Comparison of ENCODE assay signal across 8 cellular contexts in genomic region chr9:134025606-134026541, GRCh38. TPM values are rescaled to one million over a fixed set of nuclear protein-coding genes. Genes with fewer than 3 reads are reported as not detected.
DNase-seq lines count a peak whose midpoint lies in the region; ATAC-seq and TF ChIP-seq lines count a peak whose summit lies in the region.

No MANE protein-coding gene starts in this region.

- intact Hi-C loops in activated naive CD4-positive, alpha-beta T cell treated with anti-CD3 and anti-CD28 coated beads for 36 hours (cut with micrococcal nuclease): loop anchor here (1.0 to 5.0 kb wide), 4 partner anchors 31 to 138 kb away; partner anchors contain the start of genes BRD3, RNU6ATAC and WDR5
- intact Hi-C loops in Right ventricle myocardium superior (cut with DNase I) (no loop called here), vagina (cut with DNase I) (no loop called here)

- CTCF ChIA-PET in BJ (lab: Yijun Ruan, JAX): interaction anchor here (0.8 to 4.4 kb wide), 5 partner anchors 9 to 112 kb away, joined by 3 to 18 read pairs (median 4); no protein-coding TSS in a partner anchor
- CTCF ChIA-PET in RWPE1 (lab: Yijun Ruan, JAX): interaction anchor here (0.6 to 1.2 kb wide), 7 partner anchors 9 to 1031 kb away, joined by 3 to 6 read pairs (median 3); no protein-coding TSS in a partner anchor
- CTCF ChIA-PET in activated naive CD4-positive, alpha-beta T cell treated with anti-CD3 and anti-CD28 coated beads for 36 hours (lab: Charles Lee): interaction anchor here (0.7 to 3.0 kb wide), 2 partner anchors 32 to 136 kb away, joined by 3 to 17 read pairs; no protein-coding TSS in a partner anchor

- no peak for TF ChIP-seq POLR2A in vagina (IDR thresholded peaks at IDR 0.05)

- POLR2A ChIA-PET in BJ (lab: Charles Lee) (interaction anchor here (0.6 kb wide), 1 partner anchor 258 kb away, joined by 7 read pairs; no protein-coding TSS in a partner anchor), RWPE1 (lab: Yijun Ruan, JAX; ENCODE audit: low non-redundant PET) (interaction anchor here (0.6 to 0.7 kb wide), 2 partner anchors 151 to 368 kb away, joined by 3 to 5 read pairs; no protein-coding TSS in a partner anchor)

- ATAC-seq in GM19035 (IDR thresholded peaks at IDR 0.05; ENCODE audit: unreplicated experiment) (peak; percentile 31), HG03280 (IDR thresholded peaks at IDR 0.05; ENCODE audit: unreplicated experiment) (peak; percentile 29), Right ventricle myocardium superior (ENCODE audit: poor library complexity) (peak; percentile 1)

- H3K36me3 ChIP-seq in BJ (ENCODE audit: control insufficient read depth, insufficient read depth, low read length): peaks cover 14% of the 10 kb centered on the region
- no peaks in the 10 kb centered on the region for H3K36me3 ChIP-seq in vagina

- H3K4me1 Mint-ChIP-seq in activated naive CD4-positive, alpha-beta T cell treated with anti-CD3 and anti-CD28 coated beads for 36 hours (ENCODE audit: low read depth): peaks cover 11% of the 10 kb centered on the region
- H3K4me1 Mint-ChIP-seq in progenitor cell of endocrine pancreas (ENCODE audit: low read depth): no peaks in the 10 kb centered on the region

- peaks cover 16% of the 10 kb centered on the region for H3K4me1 ChIP-seq in vagina

- no peak for DNase-seq in BJ (ENCODE audit: low read depth)
- peak; percentile 51 for DNase-seq in RWPE1 (ENCODE audit: low spot score)
- peak; percentile 59 for DNase-seq in activated naive CD4-positive, alpha-beta T cell treated with anti-CD3 and anti-CD28 coated beads for 36 hours
- peak; percentile 58 for DNase-seq in Right ventricle myocardium superior
- peak; percentile 28 for DNase-seq in progenitor cell of endocrine pancreas (ENCODE audit: low spot score, unreplicated experiment)
- no peak for DNase-seq in vagina (ENCODE audit: extremely low spot score in 2 of 2)

- H3K9me3 ChIP-seq in vagina: no peaks in the 10 kb centered on the region

- H3K36me3 Mint-ChIP-seq in activated naive CD4-positive, alpha-beta T cell treated with anti-CD3 and anti-CD28 coated beads for 36 hours (ENCODE audit: low read depth): peaks cover 7% of the 10 kb centered on the region
- peaks cover 4% of the 10 kb centered on the region for H3K36me3 Mint-ChIP-seq in progenitor cell of endocrine pancreas (ENCODE audit: insufficient read depth)

- peak overlapping the region; percentile 88 for H3K27ac ChIP-seq in RWPE1
- peak overlapping the region; percentile 54 for H3K27ac ChIP-seq in vagina

- TF ChIP-seq CTCF in BJ (IDR thresholded peaks at IDR 0.05; ENCODE audit: insufficient read depth, low read depth, low read length) (peak; percentile 56), RWPE1 (conservative IDR thresholded peaks at IDR 0.05; ENCODE audit: low read depth) (peak; percentile 70), progenitor cell of endocrine pancreas (IDR thresholded peaks at IDR 0.05; ENCODE audit: unreplicated experiment) (peak; percentile 48), vagina (IDR thresholded peaks at IDR 0.05) (no peak)

- peak overlapping the region; percentile 75 for H3K4me3 ChIP-seq in BJ (ENCODE audit: low read depth, low read length)
- H3K4me3 ChIP-seq in vagina: peak overlapping the region; percentile 75 to 96

- no peak overlapping the region for H3K27ac Mint-ChIP-seq in activated naive CD4-positive, alpha-beta T cell treated with anti-CD3 and anti-CD28 coated beads for 36 hours
- no peak overlapping the region for H3K27ac Mint-ChIP-seq in progenitor cell of endocrine pancreas

- H3K27me3 Mint-ChIP-seq in activated naive CD4-positive, alpha-beta T cell treated with anti-CD3 and anti-CD28 coated beads for 36 hours (ENCODE audit: low read depth): no peaks in the 10 kb centered on the region
- H3K27me3 Mint-ChIP-seq in progenitor cell of endocrine pancreas: no peaks in the 10 kb centered on the region

- H3K9me3 Mint-ChIP-seq in activated naive CD4-positive, alpha-beta T cell treated with anti-CD3 and anti-CD28 coated beads for 36 hours: no peaks in the 10 kb centered on the region
- H3K9me3 Mint-ChIP-seq in progenitor cell of endocrine pancreas (ENCODE audit: low read depth): no peaks in the 10 kb centered on the region

- H3K27me3 ChIP-seq in BJ (ENCODE audit: control insufficient read depth, insufficient read depth, low read length) (no peaks in the 10 kb centered on the region), vagina (no peaks in the 10 kb centered on the region)

- peak overlapping the region; percentile 77 for H3K4me3 Mint-ChIP-seq in activated naive CD4-positive, alpha-beta T cell treated with anti-CD3 and anti-CD28 coated beads for 36 hours
- peak overlapping the region; percentile 73 for H3K4me3 Mint-ChIP-seq in progenitor cell of endocrine pancreas (ENCODE audit: low read depth)

RNA-seq across cellular contexts. Expression of gene BRD3OS, which starts 0.6 kb away (rescaled TPM):
- polyA plus RNA-seq in BJ (2011; rRNA removed): 16.4 and 23.5 TPM in 2 replicates
- polyA minus RNA-seq in BJ (2011; rRNA and poly(A)+ RNA removed): 12.2 and 15.2 TPM in 2 replicates
- total RNA-seq in activated naive CD4-positive, alpha-beta T cell treated with anti-CD3 and anti-CD28 coated beads for 36 hours: 1 to 10 TPM; 6.3 to 6.7 TPM
- total RNA-seq in Right ventricle myocardium superior (4.9 TPM), progenitor cell of endocrine pancreas (21.8 and 28.0 TPM in 2 replicates), vagina (13.0 TPM)

RNA-seq across cellular contexts. Expression of gene VAV2, which starts 33.8 kb away (rescaled TPM):
- 9.0 and 9.9 TPM in 2 replicates for polyA plus RNA-seq in BJ (2011; rRNA removed)
- 13.4 and 16.0 TPM in 2 replicates for polyA minus RNA-seq in BJ (2011; rRNA and poly(A)+ RNA removed)
- total RNA-seq in activated naive CD4-positive, alpha-beta T cell treated with anti-CD3 and anti-CD28 coated beads for 36 hours: 1 to 10 TPM; 3.4 to 3.8 TPM
- 4.9 TPM for total RNA-seq in Right ventricle myocardium superior
- 80.6 and 82.8 TPM in 2 replicates for total RNA-seq in progenitor cell of endocrine pancreas
- 8.3 TPM for total RNA-seq in vagina

RNA-seq across cellular contexts. Expression of gene BRD3, which starts 42.0 kb away (rescaled TPM):
- polyA plus RNA-seq in BJ (2011; rRNA removed): 5.1 and 6.6 TPM in 2 replicates
- 10.6 and 14.8 TPM in 2 replicates for polyA minus RNA-seq in BJ (2011; rRNA and poly(A)+ RNA removed)
- 10 to 100 TPM; 34.2 to 36.6 TPM for total RNA-seq in activated naive CD4-positive, alpha-beta T cell treated with anti-CD3 and anti-CD28 coated beads for 36 hours
- total RNA-seq in Right ventricle myocardium superior (23.2 TPM), progenitor cell of endocrine pancreas (96.0 and 98.1 TPM in 2 replicates), vagina (20.4 TPM)

Comparison
In these comparisons a context has a peak if more than half of its experiments do, and no peak if none do; other contexts are left out.
1. DNase-seq: peak in RWPE1 (single experiment), activated naive CD4-positive, alpha-beta T cell treated with anti-CD3 and anti-CD28 coated beads for 36 hours (single experiment), Right ventricle myocardium superior (single experiment) and progenitor cell of endocrine pancreas (single experiment); none in BJ (single experiment) and vagina (0 of 2).
2. CTCF ChIP-seq: peak in BJ (single experiment), RWPE1 (single experiment) and progenitor cell of endocrine pancreas (single experiment); none in vagina (0 of 3).
3. Peak in every context shown above with its lines, with median percentiles within 50 percentile points of each other: ATAC-seq.